Comparison of ENCODE assay signal across 22 cellular contexts in genomic region chrX:9821581-9821980, GRCh38. TPM values are rescaled to one million over a fixed set of nuclear protein-coding genes. Genes with fewer than 3 reads are reported as not detected.
"Had no signal": no experiment of that assay in that cellular context is flagged by ENCODE, and none has a peak within 500 bp of the region (broad histone marks: within the 10 kb centered on the region; RNA-seq: fewer than 3 reads in every experiment).

No MANE protein-coding gene starts in this region.

- H3K4me2 ChIP-seq: hepatocyte had no signal

- H3K4me3 ChIP-seq: esophagus squamous epithelium, gastroesophageal sphincter, hepatocyte, prostate gland, right lobe of liver, tibial artery, upper lobe of left lung, uterus had no signal

- H3K4me3 Mint-ChIP-seq: dendritic cell treated with granulocyte-macrophage colony-stimulating factor and Interleukin-4, amounts not matched to agents 40 ng/mL and 50 ng/mL, for 4 days; naive thymus-derived CD4-positive, alpha-beta T cell; nephron progenitor cell; stimulated activated memory B cell treated with anti-CD40 and anti-IgM and Interleukin-4, amounts not matched to agents 10 μg/mL and 1 μg/mL and 100 μg/mL, for 72 hours; stimulated activated naive CD8-positive, alpha-beta T cell treated with anti-CD3 and anti-CD28 coated beads, Interleukin-15, Interleukin-2, amounts not matched to agents 100 ng/mL and 50 ng/mL, for 24 hours had no signal

- H3K36me3 ChIP-seq: esophagus squamous epithelium, gastroesophageal sphincter, prostate gland, right lobe of liver, tibial artery, upper lobe of left lung, uterus had no signal

- H3K27me3 ChIP-seq: esophagus squamous epithelium, gastroesophageal sphincter, hepatocyte, right lobe of liver, tibial artery, upper lobe of left lung, uterus had no signal

- H3K27ac Mint-ChIP-seq: dendritic cell treated with granulocyte-macrophage colony-stimulating factor and Interleukin-4, amounts not matched to agents 40 ng/mL and 50 ng/mL, for 4 days; naive thymus-derived CD4-positive, alpha-beta T cell; stimulated activated memory B cell treated with anti-CD40 and anti-IgM and Interleukin-4, amounts not matched to agents 10 μg/mL and 1 μg/mL and 100 μg/mL, for 72 hours; stimulated activated naive CD8-positive, alpha-beta T cell treated with anti-CD3 and anti-CD28 coated beads, Interleukin-15, Interleukin-2, amounts not matched to agents 100 ng/mL and 50 ng/mL, for 24 hours had no signal

- H3K36me3 Mint-ChIP-seq: naive thymus-derived CD4-positive, alpha-beta T cell; stimulated activated memory B cell treated with anti-CD40 and anti-IgM and Interleukin-4, amounts not matched to agents 10 μg/mL and 1 μg/mL and 100 μg/mL, for 72 hours had no signal

- H3K4me1 ChIP-seq: esophagus squamous epithelium, gastroesophageal sphincter, prostate gland, tibial artery, upper lobe of left lung, uterus had no signal

- H2AFZ ChIP-seq: hepatocyte, parathyroid adenoma had no signal

- H3K9ac ChIP-seq: parathyroid adenoma had no signal

- H3K4me1 Mint-ChIP-seq: naive thymus-derived CD4-positive, alpha-beta T cell; stimulated activated memory B cell treated with anti-CD40 and anti-IgM and Interleukin-4, amounts not matched to agents 10 μg/mL and 1 μg/mL and 100 μg/mL, for 72 hours had no signal

- DNase-seq: esophagus squamous epithelium; foreskin fibroblast; kidney glomerular epithelial cell; mammary epithelial cell; naive thymus-derived CD4-positive, alpha-beta T cell; nephron progenitor cell; right lobe of liver; stimulated activated CD4-positive, alpha-beta T cell treated with anti-CD3 and anti-CD28 coated beads, Interleukin-15, amount 100 ng/mL, for 24 hours; stimulated activated CD4-positive, alpha-beta T cell treated with anti-CD3 and anti-CD28 coated beads, Interleukin-1b, Interleukin-23, amount 100 ng/mL, for 48 hours; stimulated activated CD4-positive, alpha-beta T cell treated with anti-CD3 and anti-CD28 coated beads, Interleukin-4, amount 100 ng/mL, for 24 hours; tibial artery; upper lobe of left lung; uterus had no signal

- H3K9me3 ChIP-seq: esophagus squamous epithelium, gastroesophageal sphincter, prostate gland, right lobe of liver, tibial artery, upper lobe of left lung, uterus had no signal

- H3K27ac ChIP-seq: esophagus squamous epithelium, gastroesophageal sphincter, hepatocyte, parathyroid adenoma, prostate gland, right lobe of liver, tibial artery, upper lobe of left lung, uterus had no signal

- H3K9me3 Mint-ChIP-seq: dendritic cell treated with granulocyte-macrophage colony-stimulating factor and Interleukin-4, amounts not matched to agents 40 ng/mL and 50 ng/mL, for 4 days; stimulated activated memory B cell treated with anti-CD40 and anti-IgM and Interleukin-4, amounts not matched to agents 10 μg/mL and 1 μg/mL and 100 μg/mL, for 72 hours; stimulated activated naive CD8-positive, alpha-beta T cell treated with anti-CD3 and anti-CD28 coated beads, Interleukin-15, Interleukin-2, amounts not matched to agents 100 ng/mL and 50 ng/mL, for 24 hours had no signal

- H3K79me2 ChIP-seq: hepatocyte, parathyroid adenoma had no signal

RNA-seq across cellular contexts. Expression of gene SHROOM2, which starts 35.4 kb away (rescaled TPM):
- total RNA-seq: naive thymus-derived CD4-positive, alpha-beta T cell had no signal

RNA-seq across cellular contexts. Expression of gene GPR143, which starts 55.9 kb away (rescaled TPM):
- total RNA-seq: gastroesophageal sphincter; mammary epithelial cell; mesenteric fat pad; mononuclear cell; naive thymus-derived CD4-positive, alpha-beta T cell had no signal
